In genomic region chr3:73601476-73601875, GRCh38 we compare ENCODE assay signal across 22 cellular contexts. TPM values are rescaled to one million over a fixed set of nuclear protein-coding genes. Genes with fewer than 3 reads are reported as not detected.
A peak's percentile ranks its signal among the peaks of the same experiment; 100 is the strongest.
DNase-seq lines count a peak whose midpoint lies in the region; ATAC-seq and TF ChIP-seq lines count a peak whose summit lies in the region.
"Had no signal": no experiment of that assay in that cellular context is flagged by ENCODE, and none has a peak within 500 bp of the region (broad histone marks: within the 10 kb centered on the region; RNA-seq: fewer than 3 reads in every experiment).

No MANE protein-coding gene starts in this region.

- H3K9me2 ChIP-seq in hepatocyte (replicated peaks; ENCODE audit: insufficient read depth): no peaks in the 10 kb centered on the region

- peak overlapping the region in 8 of 12 donors; percentile 13 to 62 (median 42) for H3K27ac ChIP-seq in heart left ventricle
- H3K27ac ChIP-seq in hepatocyte: peak overlapping the region; percentile 59
- peak overlapping the region; percentile 60 for H3K27ac ChIP-seq in rectal smooth muscle tissue (ENCODE audit: low read depth, low read length)
- peak overlapping the region; percentile 8 to 28 for H3K27ac ChIP-seq in aorta (ENCODE audit: low read depth in 1 of 2, low read length in 2 of 2)
- H3K27ac ChIP-seq: HL-60, VCaP had no signal

- 75 to 82% (median 80%) methylated on average over 2 of the region's 2 CpGs for WGBS in heart left ventricle, 4 donors
- WGBS in hepatocyte (ENCODE audit: low lambda C conversion rate, missing lambda C conversion rate): 94% methylated on average over 2 of the region's 2 CpGs
- 87 to 90% methylated on average over 2 of the region's 2 CpGs for WGBS in aorta, 2 donors

- H3K79me2 ChIP-seq in hepatocyte: peaks cover 30% of the 10 kb centered on the region

- H3K27me3 ChIP-seq in heart left ventricle (no peaks in the 10 kb centered on the region), hepatocyte (no peaks in the 10 kb centered on the region), rectal smooth muscle tissue (ENCODE audit: control insufficient read depth, insufficient read depth, low read length) (no peaks in the 10 kb centered on the region), aorta (ENCODE audit: control insufficient read depth in 1 of 2, insufficient read depth in 2 of 2, low read length in 1 of 2) (no peaks in the 10 kb centered on the region)
- H3K27me3 ChIP-seq: dorsolateral prefrontal cortex, testis had no signal

- H2AFZ ChIP-seq in hepatocyte: no peak overlapping the region

- H3K4me3 ChIP-seq in heart left ventricle: no peak overlapping the region
- no peak overlapping the region for H3K4me3 ChIP-seq in hepatocyte
- no peak overlapping the region for H3K4me3 ChIP-seq in rectal smooth muscle tissue (ENCODE audit: low read length)
- H3K4me3 ChIP-seq in aorta (ENCODE audit: low read length in 2 of 2): no peak overlapping the region
- H3K4me3 ChIP-seq: dorsolateral prefrontal cortex, mucosa of descending colon, prostate gland, testis had no signal

- H3K9me3 ChIP-seq in heart left ventricle (no peaks in the 10 kb centered on the region), hepatocyte (ENCODE audit: low read depth) (no peaks in the 10 kb centered on the region), aorta (ENCODE audit: control insufficient read depth, low read length) (no peaks in the 10 kb centered on the region)
- H3K9me3 ChIP-seq: mucosa of descending colon, prostate gland, testis had no signal

- DNase-seq in heart left ventricle (no peak), cardiac septum (ENCODE audit: low spot score) (no peak), hepatocyte (ENCODE audit: low spot score) (no peak), aorta (no peak), HUDEP-2 (lab: John Stamatoyannopoulos, UW; ENCODE audit: unreplicated experiment in 76 of 76) (no peak)
- DNase-seq: 8988T; CD4-positive, alpha-beta T cell; dorsolateral prefrontal cortex; mucosa of descending colon; NCI-H1930; NCI-H2227 treated with DMSO at 0.1 percent for 48 hours; RPMI8226; small intestine; testis had no signal

- no peak for ATAC-seq in heart left ventricle
- no peak for ATAC-seq in aorta (ENCODE audit: low FRiP score)
- ATAC-seq in HG02642 (IDR thresholded peaks at IDR 0.05; ENCODE audit: poor library complexity, unreplicated experiment): no peak
- ATAC-seq in GM19328 (IDR thresholded peaks at IDR 0.05; ENCODE audit: unreplicated experiment): no peak
- ATAC-seq: HCT116, mucosa of descending colon had no signal

- H3K4me1 ChIP-seq in heart left ventricle (peaks cover 0 to 87% (median 42%) of the 10 kb centered on the region in 12 donors), hepatocyte (ENCODE audit: insufficient read depth) (peaks cover 56% of the 10 kb centered on the region), rectal smooth muscle tissue (ENCODE audit: control insufficient read depth, insufficient read depth, low read length) (peaks cover 70% of the 10 kb centered on the region), aorta (ENCODE audit: control insufficient read depth in 1 of 2, insufficient read depth in 2 of 2, low read length in 2 of 2) (peaks cover 15 to 38% of the 10 kb centered on the region in 2 donors)

- H3K36me3 ChIP-seq in heart left ventricle (peaks cover 0 to 9% (median 0%) of the 10 kb centered on the region in 9 donors), hepatocyte (replicated peaks; ENCODE audit: insufficient read depth, low read depth) (no peaks in the 10 kb centered on the region), rectal smooth muscle tissue (ENCODE audit: control insufficient read depth, insufficient read depth, low read length) (no peaks in the 10 kb centered on the region), aorta (ENCODE audit: control insufficient read depth in 1 of 2, insufficient read depth in 2 of 2, low read length in 1 of 2) (peaks cover 0 to 2% of the 10 kb centered on the region in 2 donors)
- H3K36me3 ChIP-seq: prostate gland had no signal

- H3K9ac ChIP-seq in rectal smooth muscle tissue (ENCODE audit: low read length): no peak overlapping the region

- intact Hi-C loops in heart left ventricle (cut with DNase I) (no loop called here), cardiac septum (cut with DNase I) (no loop called here), aorta (cut with DNase I) (no loop called here)

- H3K4me2 ChIP-seq in hepatocyte: peak overlapping the region; percentile 38

- H4K20me1 ChIP-seq in hepatocyte (ENCODE audit: insufficient read depth, poor library complexity, severe bottlenecking): no peaks in the 10 kb centered on the region

- TF ChIP-seq POLR2A in heart left ventricle (IDR thresholded peaks at IDR 0.05): no peak

- no peak for TF ChIP-seq CTCF in heart left ventricle (IDR thresholded peaks at IDR 0.05)
- TF ChIP-seq CTCF in hepatocyte (IDR thresholded peaks at IDR 0.05; ENCODE audit: poor library complexity): no peak

RNA-seq across cellular contexts. Expression of gene PDZRN3, which starts 23.3 kb away (rescaled TPM):
- 100 to 1,000 TPM in 4 of 9 donors, 10 to 100 TPM in 5; 48.9 to 163 (median 83.1) TPM for total RNA-seq in heart left ventricle
- polyA plus RNA-seq in heart left ventricle: 10 to 100 TPM; 30.2 to 49.2 TPM
- 66.0 TPM for total RNA-seq in cardiac septum
- 42.9 and 48.2 TPM in 2 replicates for total RNA-seq in hepatocyte
- 60.5 and 62.3 TPM in 2 replicates for polyA plus RNA-seq in hepatocyte
- total RNA-seq in aorta: 10 to 100 TPM; 62.6 to 86.3 TPM
- polyA plus RNA-seq in aorta: 10 to 100 TPM; 33.6 to 42.6 TPM
- total RNA-seq: CD4-positive, alpha-beta T cell; T-helper 2 cell treated with Interferon-gamma antibody and Interleukin-4, amounts not matched to agents 100 ng/mL and 5 ng/mL, for 36 hours had no signal
